ENCODE assay signal across 14 cellular contexts in the genomic region with DNA sequence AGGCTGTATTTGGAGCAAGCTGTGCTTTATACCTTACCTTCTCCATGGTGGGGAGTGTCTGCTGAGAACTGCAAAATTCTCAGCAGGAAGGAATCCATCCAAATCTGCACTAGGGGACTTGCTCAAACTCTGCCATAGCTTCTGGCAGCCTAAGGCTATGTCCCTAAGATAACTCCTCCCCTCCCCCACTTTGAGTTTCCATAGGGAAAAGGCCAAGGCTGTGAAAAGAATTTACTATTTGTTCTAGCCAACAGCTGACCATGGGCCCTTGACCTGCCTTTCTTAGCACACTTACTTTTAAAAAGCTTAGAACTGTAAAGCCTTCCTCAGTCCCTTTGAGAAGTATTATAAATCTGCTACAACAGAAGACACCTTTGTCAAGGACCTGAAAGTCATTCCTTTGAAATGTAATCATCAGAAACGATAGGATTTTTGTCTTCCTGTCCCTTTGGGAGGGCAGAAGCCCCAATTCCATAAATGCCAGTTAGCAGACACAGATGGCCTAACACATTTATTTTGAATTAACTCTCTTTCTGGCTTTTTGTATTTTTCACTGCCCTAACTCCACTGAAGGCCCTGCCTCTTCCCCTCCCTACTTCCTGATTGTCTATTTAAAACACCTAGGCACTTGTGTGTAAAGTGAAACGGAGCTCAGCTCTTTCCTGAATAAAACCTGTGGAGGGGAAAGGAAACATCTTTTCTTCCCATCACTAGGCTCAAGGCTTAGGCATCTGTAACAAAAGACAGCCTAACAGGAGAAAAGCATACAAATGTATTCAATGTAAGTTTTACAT.
DNase-seq lines count a peak whose midpoint lies in the region; ATAC-seq and TF ChIP-seq lines count a peak whose summit lies in the region.
"Had no signal": no experiment of that assay in that cellular context is flagged by ENCODE, and none has a peak within 500 bp of the region (broad histone marks: within the 10 kb centered on the region; RNA-seq: fewer than 3 reads in every experiment).

No MANE protein-coding gene starts in this region.

- H3K27ac Mint-ChIP-seq in Caco-2 (ENCODE audit: unreplicated experiment), result no peak overlapping the region
- peak overlapping the region; percentile 39 for H3K27ac Mint-ChIP-seq in activated naive CD8-positive, alpha-beta T cell treated with anti-CD3 and anti-CD28 coated beads, Interleukin-2, amount 10 ng/mL, durations not matched to agents 7 days and 5 days

- H3K27me3 ChIP-seq in BLaER1, result no peaks in the 10 kb centered on the region
- H3K27me3 ChIP-seq in Caco-2 (replicated peaks; ENCODE audit: control insufficient read depth, insufficient read depth, low read length), result no peaks in the 10 kb centered on the region
- H3K27me3 ChIP-seq: BE2C, brain microvascular endothelial cell, transverse colon had no signal

- no peaks in the 10 kb centered on the region for H3K36me3 Mint-ChIP-seq in Caco-2 (ENCODE audit: insufficient read depth, unreplicated experiment)
- peaks cover 13% of the 10 kb centered on the region for H3K36me3 Mint-ChIP-seq in activated naive CD8-positive, alpha-beta T cell treated with anti-CD3 and anti-CD28 coated beads, Interleukin-2, amount 10 ng/mL, durations not matched to agents 7 days and 5 days

- no peaks in the 10 kb centered on the region for H3K9me3 ChIP-seq in BLaER1
- H3K9me3 ChIP-seq in Caco-2, result no peaks in the 10 kb centered on the region
- H3K9me3 ChIP-seq in mucosa of descending colon, result no peaks in the 10 kb centered on the region
- H3K9me3 ChIP-seq: BE2C, transverse colon had no signal

- DNase-seq in Caco-2, result peak; percentile 42 to 46
- no peak for DNase-seq in activated naive CD8-positive, alpha-beta T cell treated with anti-CD3 and anti-CD28 coated beads, Interleukin-2, amount 10 ng/mL, durations not matched to agents 7 days and 5 days
- DNase-seq in mucosa of descending colon, result no peak
- DNase-seq in NCI-H524 (lab: John Stamatoyannopoulos, UW), result no peak
- DNase-seq in activated T-cell treated with anti-CD3 and anti-CD28 coated beads, Interleukin-2, amount 50 U/mL, for 1 hour, result no peak
- DNase-seq: activated CD4-positive, alpha-beta T cell treated with anti-CD3 and anti-CD28 coated beads for 48 hours; BE2C; brain microvascular endothelial cell; MV-4-11; stimulated activated CD4-positive, alpha-beta T cell treated with anti-CD3 and anti-CD28 coated beads, Interleukin-1b, Interleukin-23, amount 100 ng/mL, for 48 hours; transverse colon had no signal

- no peaks in the 10 kb centered on the region for H3K27me3 Mint-ChIP-seq in Caco-2 (ENCODE audit: insufficient read depth, unreplicated experiment)
- H3K27me3 Mint-ChIP-seq in activated naive CD8-positive, alpha-beta T cell treated with anti-CD3 and anti-CD28 coated beads, Interleukin-2, amount 10 ng/mL, durations not matched to agents 7 days and 5 days, result no peaks in the 10 kb centered on the region

- peak overlapping the region; percentile 35; the same call in 1 of the 2 replicates for H3K9ac ChIP-seq in BLaER1

- TF ChIP-seq CTCF in Caco-2 (IDR thresholded peaks at IDR 0.05; ENCODE audit: insufficient read depth in 1 of 2, low read depth in 1 of 2, low read length in 1 of 2, severe bottlenecking in 1 of 2, unreplicated experiment in 1 of 2) (no peak), mucosa of descending colon (IDR thresholded peaks at IDR 0.05) (no peak)

- no peak for ATAC-seq in activated naive CD8-positive, alpha-beta T cell treated with anti-CD3 and anti-CD28 coated beads, Interleukin-2, amount 10 ng/mL, durations not matched to agents 7 days and 5 days (ENCODE audit: low read depth)
- peak; percentile 61 for ATAC-seq in mucosa of descending colon
- no peak for ATAC-seq in GM19395 (IDR thresholded peaks at IDR 0.05; ENCODE audit: unreplicated experiment)
- no peak for ATAC-seq in GM18907 (IDR thresholded peaks at IDR 0.05; ENCODE audit: unreplicated experiment)

- H4K20me1 ChIP-seq in BLaER1, result no peaks in the 10 kb centered on the region

- BruUV-seq in Caco-2 (replicated peaks; lab: Mats Ljungman, UMichigan), result no TSS peak

- peaks cover 11% of the 10 kb centered on the region for H3K9me3 Mint-ChIP-seq in Caco-2 (ENCODE audit: unreplicated experiment)
- no peaks in the 10 kb centered on the region for H3K9me3 Mint-ChIP-seq in activated naive CD8-positive, alpha-beta T cell treated with anti-CD3 and anti-CD28 coated beads, Interleukin-2, amount 10 ng/mL, durations not matched to agents 7 days and 5 days

- POLR2A ChIA-PET in Caco-2 (lab: Charles Lee), result no interaction called here
- POLR2A ChIA-PET in activated naive CD8-positive, alpha-beta T cell treated with anti-CD3 and anti-CD28 coated beads, Interleukin-2, amount 10 ng/mL, durations not matched to agents 7 days and 5 days (lab: Charles Lee), result no interaction called here

- no peak overlapping the region for H3K4me3 Mint-ChIP-seq in Caco-2 (ENCODE audit: unreplicated experiment)
- no peak overlapping the region for H3K4me3 Mint-ChIP-seq in activated naive CD8-positive, alpha-beta T cell treated with anti-CD3 and anti-CD28 coated beads, Interleukin-2, amount 10 ng/mL, durations not matched to agents 7 days and 5 days

- peak overlapping the region; percentile 66 for H3K27ac ChIP-seq in BLaER1
- H3K27ac ChIP-seq: brain microvascular endothelial cell, transverse colon had no signal

- CTCF ChIA-PET in Caco-2 (lab: Charles Lee), result no interaction called here

- peaks cover 15% of the 10 kb centered on the region for H3K4me1 Mint-ChIP-seq in Caco-2 (ENCODE audit: low read depth, unreplicated experiment)
- H3K4me1 Mint-ChIP-seq in activated naive CD8-positive, alpha-beta T cell treated with anti-CD3 and anti-CD28 coated beads, Interleukin-2, amount 10 ng/mL, durations not matched to agents 7 days and 5 days, result peaks cover 10% of the 10 kb centered on the region

- peak overlapping the region; percentile 73 for H3K4me2 ChIP-seq in BLaER1

- H3K36me3 ChIP-seq in BLaER1 (no peaks in the 10 kb centered on the region), Caco-2 (ENCODE audit: control insufficient read depth, insufficient read depth, low read length) (peaks cover 1% of the 10 kb centered on the region; the same call in 1 of the 2 replicates), mucosa of descending colon (ENCODE audit: low read depth) (no peaks in the 10 kb centered on the region)
- H3K36me3 ChIP-seq: BE2C, brain microvascular endothelial cell, transverse colon had no signal

- peaks cover 21% of the 10 kb centered on the region for H3K4me1 ChIP-seq in BLaER1
- H3K4me1 ChIP-seq in Caco-2, result peaks cover 24% of the 10 kb centered on the region
- no peaks in the 10 kb centered on the region for H3K4me1 ChIP-seq in mucosa of descending colon (ENCODE audit: low read depth)
- H3K4me1 ChIP-seq: BE2C had no signal

- intact Hi-C loops in Caco-2 (cut with micrococcal nuclease; ENCODE audit: unreplicated experiment) (no loop called here), mucosa of descending colon (cut with DNase I, micrococcal nuclease) (no loop called here)

- no peak overlapping the region for H3K4me3 ChIP-seq in BLaER1
- no peak overlapping the region for H3K4me3 ChIP-seq in Caco-2 (ENCODE audit: low read depth, low read length)
- no peak overlapping the region for H3K4me3 ChIP-seq in mucosa of descending colon
- H3K4me3 ChIP-seq: transverse colon had no signal

Comparison
In these comparisons a context has a peak if more than half of its experiments do, and no peak if none do; other contexts are left out.
1. DNase-seq: peak in Caco-2 (2 of 2); none in activated naive CD8-positive, alpha-beta T cell treated with anti-CD3 and anti-CD28 coated beads, Interleukin-2, amount 10 ng/mL, durations not matched to agents 7 days and 5 days (single experiment), mucosa of descending colon (0 of 3), NCI-H524 (0 of 2) and activated T-cell treated with anti-CD3 and anti-CD28 coated beads, Interleukin-2, amount 50 U/mL, for 1 hour (single experiment).